In the genomic region with DNA sequence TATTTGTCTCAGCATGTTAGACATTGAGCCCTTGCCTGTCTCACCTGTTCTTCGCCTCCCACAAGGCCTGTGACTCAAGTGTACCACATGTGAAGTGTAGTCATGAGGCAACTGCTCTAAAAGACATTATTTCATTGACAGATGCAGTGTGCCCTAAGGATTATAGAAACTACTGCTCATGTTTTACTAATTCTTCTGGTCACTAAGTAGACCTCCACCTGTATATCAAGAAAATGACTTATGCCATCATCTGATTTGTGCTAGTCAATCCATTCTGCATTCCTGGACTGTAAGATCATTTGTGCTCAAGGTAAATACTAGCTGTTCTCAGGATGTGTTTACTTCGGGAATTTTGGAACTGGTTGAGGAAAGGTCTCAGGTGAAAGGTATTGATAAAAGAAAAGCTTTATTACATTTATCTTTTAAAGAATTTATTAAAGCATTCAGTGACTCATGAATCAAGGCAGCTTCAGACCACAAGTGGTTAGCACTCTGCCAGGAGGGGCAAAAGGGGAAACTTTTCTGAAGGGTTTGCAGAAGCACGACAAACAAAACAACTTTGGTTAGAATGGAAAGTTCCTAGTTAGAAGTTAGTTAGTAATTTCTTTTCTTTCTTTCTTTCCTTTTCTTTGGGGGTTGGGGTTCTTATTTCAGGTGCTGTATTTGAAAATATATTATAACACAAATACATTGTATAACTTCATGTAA, we compare ENCODE assay signal across 8 cellular contexts.
A peak's percentile ranks its signal among the peaks of the same experiment; 100 is the strongest.
DNase-seq lines count a peak whose midpoint lies in the region; ATAC-seq and TF ChIP-seq lines count a peak whose summit lies in the region.

No MANE protein-coding gene starts in this region.

- no peaks in the 10 kb centered on the region for H3K36me3 ChIP-seq in vagina

- peaks cover 8% of the 10 kb centered on the region for H3K36me3 Mint-ChIP-seq in activated naive CD8-positive, alpha-beta T cell treated with anti-CD3 and anti-CD28 coated beads, Interleukin-2, amount 10 ng/mL, durations not matched to agents 7 days and 5 days

- H3K4me1 Mint-ChIP-seq in activated naive CD8-positive, alpha-beta T cell treated with anti-CD3 and anti-CD28 coated beads, Interleukin-2, amount 10 ng/mL, durations not matched to agents 7 days and 5 days = peaks cover 42% of the 10 kb centered on the region

- no peaks in the 10 kb centered on the region for H3K27me3 Mint-ChIP-seq in activated naive CD8-positive, alpha-beta T cell treated with anti-CD3 and anti-CD28 coated beads, Interleukin-2, amount 10 ng/mL, durations not matched to agents 7 days and 5 days

- H3K27me3 ChIP-seq in vagina = no peaks in the 10 kb centered on the region

- intact Hi-C loops in vagina (cut with DNase I) = no loop called here

- POLR2A ChIA-PET in activated naive CD8-positive, alpha-beta T cell treated with anti-CD3 and anti-CD28 coated beads, Interleukin-2, amount 10 ng/mL, durations not matched to agents 7 days and 5 days (lab: Charles Lee) = no interaction called here

- DNase-seq in activated naive CD8-positive, alpha-beta T cell treated with anti-CD3 and anti-CD28 coated beads, Interleukin-2, amount 10 ng/mL, durations not matched to agents 7 days and 5 days = no peak
- DNase-seq in stimulated activated CD4-positive, alpha-beta T cell treated with anti-CD3 and anti-CD28 coated beads, Interleukin-1b, Interleukin-23, amount 100 ng/mL, for 4 hours (ENCODE audit: low read depth in 2 of 2) = peak; percentile 15 to 37
- DNase-seq in vagina (ENCODE audit: extremely low spot score in 2 of 2) (no peak), 8988T (no peak), retina (no peak), DMS53 (lab: John Stamatoyannopoulos, UW) (no peak)

- peak overlapping the region; percentile 68 for H3K27ac Mint-ChIP-seq in activated naive CD8-positive, alpha-beta T cell treated with anti-CD3 and anti-CD28 coated beads, Interleukin-2, amount 10 ng/mL, durations not matched to agents 7 days and 5 days

- no peak for TF ChIP-seq POLR2A in vagina (IDR thresholded peaks at IDR 0.05)

- no peak overlapping the region for H3K27ac ChIP-seq in vagina

- H3K4me3 ChIP-seq in vagina = no peak overlapping the region

- ATAC-seq in GM21367 (IDR thresholded peaks at IDR 0.05; ENCODE audit: unreplicated experiment) (peak; percentile 48), HG03460 (IDR thresholded peaks at IDR 0.05; ENCODE audit: unreplicated experiment) (peak; percentile 63)
- ATAC-seq in activated naive CD8-positive, alpha-beta T cell treated with anti-CD3 and anti-CD28 coated beads, Interleukin-2, amount 10 ng/mL, durations not matched to agents 7 days and 5 days (ENCODE audit: low read depth) = peak; percentile 55

- peak overlapping the region; percentile 69 for H3K4me3 Mint-ChIP-seq in activated naive CD8-positive, alpha-beta T cell treated with anti-CD3 and anti-CD28 coated beads, Interleukin-2, amount 10 ng/mL, durations not matched to agents 7 days and 5 days

- H3K4me1 ChIP-seq in vagina = no peaks in the 10 kb centered on the region

- H3K9me3 Mint-ChIP-seq in activated naive CD8-positive, alpha-beta T cell treated with anti-CD3 and anti-CD28 coated beads, Interleukin-2, amount 10 ng/mL, durations not matched to agents 7 days and 5 days = peaks cover 10% of the 10 kb centered on the region

- TF ChIP-seq CTCF in vagina (IDR thresholded peaks at IDR 0.05) = no peak

- H3K9me3 ChIP-seq in vagina = no peaks in the 10 kb centered on the region

Comparison
In these comparisons a context has a peak if more than half of its experiments do, and no peak if none do; other contexts are left out.
1. DNase-seq: peak in stimulated activated CD4-positive, alpha-beta T cell treated with anti-CD3 and anti-CD28 coated beads, Interleukin-1b, Interleukin-23, amount 100 ng/mL, for 4 hours (2 of 2); none in activated naive CD8-positive, alpha-beta T cell treated with anti-CD3 and anti-CD28 coated beads, Interleukin-2, amount 10 ng/mL, durations not matched to agents 7 days and 5 days (single experiment), vagina (0 of 2), 8988T (single experiment), retina (single experiment) and DMS53 (single experiment).
2. Peak in every context shown above with its lines, with median percentiles within 50 percentile points of each other: ATAC-seq.